In genomic region chr2:241141214-241141770, GRCh38 we compare ENCODE assay signal across 1 cellular context.
TF ChIP-seq lines count a peak whose summit lies in the region.

No MANE protein-coding gene starts in this region.

TF ChIP-seq in HepG2, 621 proteins besides CTCF, POLR2A, EP300 and RAD21:
- TF ChIP-seq MTA1 (CRISPR knock-in tag; IDR thresholded peaks at IDR 0.05; ENCODE audit: borderline replicate concordance) = no peak
- no peak for TF ChIP-seq ZNF205 (CRISPR knock-in tag; IDR thresholded peaks at IDR 0.05)
- no peak for TF ChIP-seq TARDBP (CRISPR knock-in tag; IDR thresholded peaks at IDR 0.05)
- TF ChIP-seq PCBP1 (IDR thresholded peaks at IDR 0.05; ENCODE audit: borderline replicate concordance, low read depth, low read length) = no peak
- TF ChIP-seq FOXP4 (CRISPR knock-in tag; IDR thresholded peaks at IDR 0.05) = no peak
- no peak for TF ChIP-seq NFAT5 (CRISPR knock-in tag; IDR thresholded peaks at IDR 0.05)
- TF ChIP-seq SMAD9 (CRISPR knock-in tag; IDR thresholded peaks at IDR 0.05) = no peak
- no peak for TF ChIP-seq REST (IDR thresholded peaks at IDR 0.05; ENCODE audit: borderline replicate concordance in 1 of 2, low read depth in 1 of 2, low read length in 2 of 2)
- no peak for TF ChIP-seq ATRX (CRISPR knock-in tag; IDR thresholded peaks at IDR 0.05; ENCODE audit: borderline replicate concordance)
- no peak for TF ChIP-seq ZNF784 (CRISPR knock-in tag; IDR thresholded peaks at IDR 0.05; ENCODE audit: borderline replicate concordance)
- TF ChIP-seq SP4 (CRISPR knock-in tag; IDR thresholded peaks at IDR 0.05) = no peak
- TF ChIP-seq SALL1 (CRISPR knock-in tag; IDR thresholded peaks at IDR 0.05) = no peak
- TF ChIP-seq SAP130 (CRISPR knock-in tag; IDR thresholded peaks at IDR 0.05; ENCODE audit: low read depth) = no peak
- no peak for TF ChIP-seq ARNT (IDR thresholded peaks at IDR 0.05)
- TF ChIP-seq RBAK (CRISPR knock-in tag; IDR thresholded peaks at IDR 0.05) = no peak
- TF ChIP-seq ZNF136 (CRISPR knock-in tag; IDR thresholded peaks at IDR 0.05; ENCODE audit: low read depth) = no peak
- TF ChIP-seq CCAR2 (optimal IDR thresholded peaks at IDR 0.05; ENCODE audit: low read depth, low read length) = no peak
- TF ChIP-seq CENPT (CRISPR knock-in tag; IDR thresholded peaks at IDR 0.05; ENCODE audit: low read depth) = no peak
